In genomic region chr19:39068259-39068658, GRCh38 we compare ENCODE assay signal across 1 cellular context.
TF ChIP-seq lines count a peak whose summit lies in the region.

No MANE protein-coding gene starts in this region.

TF ChIP-seq in K562, 482 proteins besides CTCF, POLR2A, EP300 and RAD21:
- TF ChIP-seq NFYB (IDR thresholded peaks at IDR 0.05; ENCODE audit: extremely low read depth, insufficient read length) (peak; percentile 68), MBD2 (IDR thresholded peaks at IDR 0.05; ENCODE audit: borderline replicate concordance, low read depth) (peak; percentile 53; the same call in 1 of the 2 replicates), MAFG (tag; conservative IDR thresholded peaks at IDR 0.05) (peak; percentile 39; the same call in 1 of the 2 replicates), CC2D1A (IDR thresholded peaks at IDR 0.05) (peak; percentile 46; the same call in 1 of the 2 replicates), C11orf30 (IDR thresholded peaks at IDR 0.05; ENCODE audit: low read depth) (peak; percentile 64), ZNF316 (IDR thresholded peaks at IDR 0.05) (peak; percentile 88), RBM25 (IDR thresholded peaks at IDR 0.05; ENCODE audit: low read depth, low read length, severe bottlenecking) (peak; percentile 34), ASH1L (IDR thresholded peaks at IDR 0.05; ENCODE audit: borderline replicate concordance, low read depth, partially characterized antibody) (peak; percentile 82)
